ENCODE assay signal across 1 cellular context in the genomic region with DNA sequence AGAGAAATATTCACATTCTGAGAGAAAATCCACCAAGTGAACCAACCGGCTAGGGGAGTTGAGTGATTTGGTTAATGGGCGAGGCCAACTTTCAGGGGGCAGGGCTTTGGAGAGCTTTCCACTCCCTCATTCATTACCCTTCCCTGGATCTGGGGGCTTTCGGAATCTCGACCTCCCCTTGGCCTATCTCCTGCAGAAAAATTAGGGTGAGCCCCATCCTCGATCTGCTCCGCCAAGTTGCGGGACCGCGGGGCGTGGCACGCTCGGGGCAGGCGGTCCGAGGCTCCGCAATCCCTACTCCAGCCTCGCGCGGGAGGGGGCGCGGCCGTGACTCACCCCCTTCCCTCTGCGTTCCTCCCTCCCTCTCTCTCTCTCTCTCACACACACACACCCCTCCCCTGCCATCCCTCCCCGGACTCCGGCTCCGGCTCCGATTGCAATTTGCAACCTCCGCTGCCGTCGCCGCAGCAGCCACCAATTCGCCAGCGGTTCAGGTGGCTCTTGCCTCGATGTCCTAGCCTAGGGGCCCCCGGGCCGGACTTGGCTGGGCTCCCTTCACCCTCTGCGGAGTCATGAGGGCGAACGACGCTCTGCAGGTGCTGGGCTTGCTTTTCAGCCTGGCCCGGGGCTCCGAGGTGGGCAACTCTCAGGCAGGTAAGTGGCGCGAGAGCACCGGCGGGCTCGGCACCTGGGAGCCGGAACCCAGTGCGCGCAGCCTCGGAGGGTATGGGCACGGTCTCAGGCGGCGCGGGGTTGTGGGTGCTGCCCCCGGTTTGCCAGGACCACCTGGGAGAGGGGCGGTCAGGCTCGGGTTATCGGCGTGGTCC.
TF ChIP-seq lines count a peak whose summit lies in the region.

Gene ERBB3 (plus strand): TSS at position 437 of the 827 bp plus-strand sequence. CDS start 136 bp downstream, at position 573.

TF ChIP-seq in K562, 482 proteins besides CTCF, POLR2A, EP300 and RAD21 (continued from another document):
- no peak for TF ChIP-seq MXD1 (CRISPR knock-in tag; IDR thresholded peaks at IDR 0.05; ENCODE audit: borderline replicate concordance, poor library complexity, severe bottlenecking)
- no peak for TF ChIP-seq ZNF41 (CRISPR knock-in tag; conservative IDR thresholded peaks at IDR 0.05)
- TF ChIP-seq HEY1 (CRISPR knock-in tag; IDR thresholded peaks at IDR 0.05; ENCODE audit: borderline replicate concordance) = no peak
- TF ChIP-seq FOXM1 (IDR thresholded peaks at IDR 0.05; ENCODE audit: low read depth) = no peak
- TF ChIP-seq FOXM1 (CRISPR knock-in tag; IDR thresholded peaks at IDR 0.05; ENCODE audit: low read depth) = no peak
- TF ChIP-seq, protein P1, sequence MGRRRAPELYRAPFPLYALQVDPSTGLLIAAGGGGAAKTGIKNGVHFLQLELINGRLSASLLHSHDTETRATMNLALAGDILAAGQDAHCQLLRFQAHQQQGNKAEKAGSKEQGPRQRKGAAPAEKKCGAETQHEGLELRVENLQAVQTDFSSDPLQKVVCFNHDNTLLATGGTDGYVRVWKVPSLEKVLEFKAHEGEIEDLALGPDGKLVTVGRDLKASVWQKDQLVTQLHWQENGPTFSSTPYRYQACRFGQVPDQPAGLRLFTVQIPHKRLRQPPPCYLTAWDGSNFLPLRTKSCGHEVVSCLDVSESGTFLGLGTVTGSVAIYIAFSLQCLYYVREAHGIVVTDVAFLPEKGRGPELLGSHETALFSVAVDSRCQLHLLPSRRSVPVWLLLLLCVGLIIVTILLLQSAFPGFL (CRISPR knock-in tag; IDR thresholded peaks at IDR 0.05) = no peak
- TF ChIP-seq ASH1L (IDR thresholded peaks at IDR 0.05; ENCODE audit: borderline replicate concordance, low read depth, partially characterized antibody) = no peak
- no peak for TF ChIP-seq NONO (IDR thresholded peaks at IDR 0.05; ENCODE audit: low read depth in 2 of 2, low read length in 1 of 2)
- no peak for TF ChIP-seq BCLAF1 (IDR thresholded peaks at IDR 0.05; ENCODE audit: borderline replicate concordance in 1 of 2, control insufficient read depth in 1 of 2, low read depth in 2 of 2, low read length in 1 of 2)
- no peak for TF ChIP-seq ELF2 (CRISPR knock-in tag; IDR thresholded peaks at IDR 0.05)
- no peak for TF ChIP-seq RBM15 (IDR thresholded peaks at IDR 0.05; ENCODE audit: insufficient read depth, low read length)
- TF ChIP-seq CREM (IDR thresholded peaks at IDR 0.05; ENCODE audit: low read depth) = peak; percentile 61
- no peak for TF ChIP-seq ARNT (IDR thresholded peaks at IDR 0.05)
- TF ChIP-seq PTBP1 (IDR thresholded peaks at IDR 0.05; ENCODE audit: low read depth, low read length) = no peak
- TF ChIP-seq GATAD2A (IDR thresholded peaks at IDR 0.05) = no peak
- TF ChIP-seq PHF8 (IDR thresholded peaks at IDR 0.05; ENCODE audit: borderline replicate concordance, low read length) = peak; percentile 37; the same call in 1 of the 2 replicates
- peak; percentile 55; the same call in 1 of the 2 replicates for TF ChIP-seq ATF6 (CRISPR knock-in tag; IDR thresholded peaks at IDR 0.05)
- TF ChIP-seq, protein P2, sequence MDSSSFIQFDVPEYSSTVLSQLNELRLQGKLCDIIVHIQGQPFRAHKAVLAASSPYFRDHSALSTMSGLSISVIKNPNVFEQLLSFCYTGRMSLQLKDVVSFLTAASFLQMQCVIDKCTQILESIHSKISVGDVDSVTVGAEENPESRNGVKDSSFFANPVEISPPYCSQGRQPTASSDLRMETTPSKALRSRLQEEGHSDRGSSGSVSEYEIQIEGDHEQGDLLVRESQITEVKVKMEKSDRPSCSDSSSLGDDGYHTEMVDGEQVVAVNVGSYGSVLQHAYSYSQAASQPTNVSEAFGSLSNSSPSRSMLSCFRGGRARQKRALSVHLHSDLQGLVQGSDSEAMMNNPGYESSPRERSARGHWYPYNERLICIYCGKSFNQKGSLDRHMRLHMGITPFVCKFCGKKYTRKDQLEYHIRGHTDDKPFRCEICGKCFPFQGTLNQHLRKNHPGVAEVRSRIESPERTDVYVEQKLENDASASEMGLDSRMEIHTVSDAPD (CRISPR knock-in tag; IDR thresholded peaks at IDR 0.05) = no peak
- TF ChIP-seq XRCC3 (IDR thresholded peaks at IDR 0.05) = no peak
- TF ChIP-seq ERF (CRISPR knock-in tag; IDR thresholded peaks at IDR 0.05) = no peak
- TF ChIP-seq, protein P3, sequence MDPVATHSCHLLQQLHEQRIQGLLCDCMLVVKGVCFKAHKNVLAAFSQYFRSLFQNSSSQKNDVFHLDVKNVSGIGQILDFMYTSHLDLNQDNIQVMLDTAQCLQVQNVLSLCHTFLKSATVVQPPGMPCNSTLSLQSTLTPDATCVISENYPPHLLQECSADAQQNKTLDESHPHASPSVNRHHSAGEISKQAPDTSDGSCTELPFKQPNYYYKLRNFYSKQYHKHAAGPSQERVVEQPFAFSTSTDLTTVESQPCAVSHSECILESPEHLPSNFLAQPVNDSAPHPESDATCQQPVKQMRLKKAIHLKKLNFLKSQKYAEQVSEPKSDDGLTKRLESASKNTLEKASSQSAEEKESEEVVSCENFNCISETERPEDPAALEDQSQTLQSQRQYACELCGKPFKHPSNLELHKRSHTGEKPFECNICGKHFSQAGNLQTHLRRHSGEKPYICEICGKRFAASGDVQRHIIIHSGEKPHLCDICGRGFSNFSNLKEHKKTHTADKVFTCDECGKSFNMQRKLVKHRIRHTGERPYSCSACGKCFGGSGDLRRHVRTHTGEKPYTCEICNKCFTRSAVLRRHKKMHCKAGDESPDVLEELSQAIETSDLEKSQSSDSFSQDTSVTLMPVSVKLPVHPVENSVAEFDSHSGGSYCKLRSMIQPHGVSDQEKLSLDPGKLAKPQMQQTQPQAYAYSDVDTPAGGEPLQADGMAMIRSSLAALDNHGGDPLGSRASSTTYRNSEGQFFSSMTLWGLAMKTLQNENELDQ (CRISPR knock-in tag; IDR thresholded peaks at IDR 0.05; ENCODE audit: borderline replicate concordance) = no peak
- TF ChIP-seq SRSF3 (IDR thresholded peaks at IDR 0.05; ENCODE audit: insufficient read depth, low read length) = no peak
- no peak for TF ChIP-seq CAMTA2 (CRISPR knock-in tag; conservative IDR thresholded peaks at IDR 0.05)
- TF ChIP-seq THAP7 (CRISPR knock-in tag; IDR thresholded peaks at IDR 0.05) = no peak
- TF ChIP-seq ZNF444 (CRISPR knock-in tag; IDR thresholded peaks at IDR 0.05) = peak; percentile 97
TF ChIP-seq in K562: peak in this region for 117.
